In genomic region chr4:2261853-2262144, GRCh38 we compare ENCODE assay signal across 8 cellular contexts. TPM values are rescaled to one million over a fixed set of nuclear protein-coding genes. Genes with fewer than 3 reads are reported as not detected.
DNase-seq lines count a peak whose midpoint lies in the region; ATAC-seq and TF ChIP-seq lines count a peak whose summit lies in the region.

TSS of gene MXD4 (minus strand) at chr4:2262109. CDS start at chr4:2261980, 129 bp downstream.

- no peak for DNase-seq in activated T-cell treated with anti-CD3 and anti-CD28 coated beads, Interleukin-2, amount 50 U/mL, for 4 hours
- DNase-seq in activated T-cell treated with anti-CD3 and anti-CD28 coated beads for 4 hours (no peak), fibroblast of villous mesenchyme (ENCODE audit: low read depth) (no peak), osteocyte (ENCODE audit: extremely low spot score, unreplicated experiment) (no peak), T1000 (lab: John Stamatoyannopoulos, UW) (no peak), anterior cingulate cortex (lab: John Stamatoyannopoulos, UW) (no peak), ecto neural progenitor cell (ENCODE audit: low spot score) (no peak)

- H3K79me2 ChIP-seq in SU-DHL-6 (ENCODE audit: insufficient read depth, low read length) = no peaks in the 10 kb centered on the region

- H3K4me3 Mint-ChIP-seq in activated T-cell treated with anti-CD3 and anti-CD28 coated beads, Interleukin-2, amount 50 U/mL, for 4 hours = peak within 1 kb of the TSS; percentile 74
- H3K4me3 Mint-ChIP-seq in osteocyte (ENCODE audit: unreplicated experiment) = peak within 1 kb of the TSS; percentile 75

- H3K36me3 ChIP-seq in SU-DHL-6 (ENCODE audit: low read length) = no peaks in the 10 kb centered on the region

- H3K9me2 ChIP-seq in SU-DHL-6 (replicated peaks; ENCODE audit: insufficient read depth, low read length) = no peaks in the 10 kb centered on the region

- no peaks in the 10 kb centered on the region for H3K36me3 Mint-ChIP-seq in activated T-cell treated with anti-CD3 and anti-CD28 coated beads, Interleukin-2, amount 50 U/mL, for 4 hours (ENCODE audit: insufficient read depth)
- peaks cover 3% of the 10 kb centered on the region for H3K36me3 Mint-ChIP-seq in osteocyte (ENCODE audit: unreplicated experiment)

- H3K27me3 ChIP-seq in SU-DHL-6 (ENCODE audit: low read length) = no peaks in the 10 kb centered on the region

- peak within 1 kb of the TSS; percentile 59 for H3K27ac Mint-ChIP-seq in osteocyte (ENCODE audit: unreplicated experiment)

- TF ChIP-seq CTCF in SU-DHL-6 (IDR thresholded peaks at IDR 0.05; ENCODE audit: insufficient read depth, low read length, poor library complexity, severe bottlenecking) = no peak
- no peak for TF ChIP-seq CTCF in fibroblast of villous mesenchyme (IDR thresholded peaks at IDR 0.05; ENCODE audit: insufficient read depth, low read depth, low read length)
- no peak for TF ChIP-seq CTCF in osteocyte (IDR thresholded peaks at IDR 0.05)

- H3K4me1 Mint-ChIP-seq in activated T-cell treated with anti-CD3 and anti-CD28 coated beads, Interleukin-2, amount 50 U/mL, for 4 hours (ENCODE audit: low read depth) = peaks cover 4% of the 10 kb centered on the region
- H3K4me1 Mint-ChIP-seq in osteocyte (ENCODE audit: unreplicated experiment) = peaks cover 13% of the 10 kb centered on the region

- H3K9me3 ChIP-seq in SU-DHL-6 (ENCODE audit: insufficient read depth, low read length) = no peaks in the 10 kb centered on the region

- H3K27ac ChIP-seq in SU-DHL-6 (ENCODE audit: low read depth, low read length) = peak within 1 kb of the TSS; percentile 13; the same call in 1 of the 2 replicates

- H3K4me3 ChIP-seq in SU-DHL-6 (ENCODE audit: insufficient read depth, low read length, poor library complexity, severe bottlenecking) = peak within 1 kb of the TSS; percentile 75
- peak within 1 kb of the TSS; percentile 94 for H3K4me3 ChIP-seq in fibroblast of villous mesenchyme (ENCODE audit: low read depth, low read length)

- H4K20me1 ChIP-seq in SU-DHL-6 (ENCODE audit: low read depth, low read length) = no peaks in the 10 kb centered on the region

- H2AFZ ChIP-seq in SU-DHL-6 (ENCODE audit: low read depth, low read length, severe bottlenecking) = peak within 1 kb of the TSS; percentile 96

- H3K27me3 Mint-ChIP-seq in activated T-cell treated with anti-CD3 and anti-CD28 coated beads, Interleukin-2, amount 50 U/mL, for 4 hours (ENCODE audit: low read depth) = no peaks in the 10 kb centered on the region
- no peaks in the 10 kb centered on the region for H3K27me3 Mint-ChIP-seq in osteocyte (ENCODE audit: unreplicated experiment)

- peak; percentile 1 to 2 for ATAC-seq in activated T-cell treated with anti-CD3 and anti-CD28 coated beads, Interleukin-2, amount 50 U/mL, for 4 hours

- H3K9ac ChIP-seq in SU-DHL-6 (ENCODE audit: low read length) = peak within 1 kb of the TSS; percentile 84

- peak within 1 kb of the TSS; percentile 80 for H3K4me2 ChIP-seq in SU-DHL-6 (ENCODE audit: low read depth, low read length, poor library complexity, severe bottlenecking)

- no peaks in the 10 kb centered on the region for H3K9me3 Mint-ChIP-seq in activated T-cell treated with anti-CD3 and anti-CD28 coated beads, Interleukin-2, amount 50 U/mL, for 4 hours
- H3K9me3 Mint-ChIP-seq in osteocyte (ENCODE audit: unreplicated experiment) = no peaks in the 10 kb centered on the region

- H3F3A ChIP-seq in SU-DHL-6 (ENCODE audit: insufficient read depth) = no peaks in the 10 kb centered on the region

RNA-seq across cellular contexts. Expression of gene MXD4, which starts in this region (rescaled TPM):
- total RNA-seq in activated T-cell treated with anti-CD3 and anti-CD28 coated beads, Interleukin-2, amount 50 U/mL, for 4 hours = 1 to 10 TPM; 5.1 to 6.3 (median 5.4) TPM
- total RNA-seq in fibroblast of villous mesenchyme (43.5 and 44.9 TPM in 2 replicates), osteocyte (74.9 and 81.5 TPM in 2 replicates)
